ENCODE assay signal across 15 cellular contexts in genomic region chr14:59175404-59175803, GRCh38. TPM values are rescaled to one million over a fixed set of nuclear protein-coding genes. Genes with fewer than 3 reads are reported as not detected.
DNase-seq lines count a peak whose midpoint lies in the region; ATAC-seq and TF ChIP-seq lines count a peak whose summit lies in the region.
"Had no signal": no experiment of that assay in that cellular context is flagged by ENCODE, and none has a peak within 500 bp of the region (broad histone marks: within the 10 kb centered on the region; RNA-seq: fewer than 3 reads in every experiment).

No MANE protein-coding gene starts in this region.

- no peaks in the 10 kb centered on the region for H3K9me3 Mint-ChIP-seq in activated T-cell treated with anti-CD3 and anti-CD28 coated beads, Interleukin-2, amount 50 U/mL, for 4 hours
- H3K9me3 Mint-ChIP-seq: CD8-positive, alpha-beta memory T cell had no signal

- BruUV-seq in PC-3 (replicated peaks; lab: Mats Ljungman, UMichigan) = no TSS peak

- intact Hi-C loops in PC-3 (cut with micrococcal nuclease) = no loop called here
- intact Hi-C loops in ovary (cut with DNase I) = no loop called here

- no peak overlapping the region for H3K4me3 Mint-ChIP-seq in activated T-cell treated with anti-CD3 and anti-CD28 coated beads, Interleukin-2, amount 50 U/mL, for 4 hours
- H3K4me3 Mint-ChIP-seq: CD8-positive, alpha-beta memory T cell had no signal

- H3K36me3 ChIP-seq in PC-3 (ENCODE audit: low read depth, low read length) (no peaks in the 10 kb centered on the region), ovary (no peaks in the 10 kb centered on the region)
- H3K36me3 ChIP-seq: esophagus squamous epithelium, tibial nerve had no signal

- WGBS in ovary, 3 donors = 84 to 85% (median 85%) methylated on average over 3 of the region's 3 CpGs

- H2AFZ ChIP-seq in PC-3 (ENCODE audit: low read length) = peak overlapping the region; percentile 25; the same call in 1 of the 2 replicates

- H3K9me2 ChIP-seq in PC-3 (replicated peaks; ENCODE audit: low read length) = no peaks in the 10 kb centered on the region

- no peaks in the 10 kb centered on the region for H3K4me1 Mint-ChIP-seq in activated T-cell treated with anti-CD3 and anti-CD28 coated beads, Interleukin-2, amount 50 U/mL, for 4 hours (ENCODE audit: low read depth)

- no peak overlapping the region for H3K9ac ChIP-seq in PC-3 (ENCODE audit: low read length)

- no peaks in the 10 kb centered on the region for H3K36me3 Mint-ChIP-seq in activated T-cell treated with anti-CD3 and anti-CD28 coated beads, Interleukin-2, amount 50 U/mL, for 4 hours (ENCODE audit: insufficient read depth)
- H3K36me3 Mint-ChIP-seq: CD8-positive, alpha-beta memory T cell had no signal

- ATAC-seq in GM18517 (IDR thresholded peaks at IDR 0.05; ENCODE audit: unreplicated experiment) (peak; percentile 99), GM21381 (IDR thresholded peaks at IDR 0.05; ENCODE audit: unreplicated experiment) (peak; percentile 98), HG03045 (IDR thresholded peaks at IDR 0.05; ENCODE audit: unreplicated experiment) (peak; percentile 97), PC-3 (no peak)
- no peak for ATAC-seq in activated T-cell treated with anti-CD3 and anti-CD28 coated beads, Interleukin-2, amount 50 U/mL, for 4 hours

- peaks cover 11% of the 10 kb centered on the region for H3K27me3 Mint-ChIP-seq in activated T-cell treated with anti-CD3 and anti-CD28 coated beads, Interleukin-2, amount 50 U/mL, for 4 hours (ENCODE audit: low read depth)

- CTCF ChIA-PET in PC-3 (lab: Charles Lee) = no interaction called here

- H3K4me1 ChIP-seq in PC-3 (ENCODE audit: insufficient read depth, low read length) = no peaks in the 10 kb centered on the region
- H3K4me1 ChIP-seq in ovary (ENCODE audit: insufficient read depth) = no peaks in the 10 kb centered on the region

- H3K27me3 ChIP-seq in PC-3 (ENCODE audit: low read length) (peaks cover 14% of the 10 kb centered on the region), ovary (no peaks in the 10 kb centered on the region)
- H3K27me3 ChIP-seq: esophagus squamous epithelium, tibial nerve had no signal

- no peak overlapping the region for H3K27ac ChIP-seq in PC-3 (ENCODE audit: low read length)
- H3K27ac ChIP-seq in ovary = no peak overlapping the region
- H3K27ac ChIP-seq: esophagus squamous epithelium, tibial nerve had no signal

- DNase-seq in PC-3 (no peak), GM03348 (ENCODE audit: low spot score) (no peak), ovary (no peak)
- no peak for DNase-seq in activated T-cell treated with anti-CD3 and anti-CD28 coated beads, Interleukin-2, amount 50 U/mL, for 4 hours
- DNase-seq in activated CD4-positive, alpha-beta T cell treated with anti-CD3 and anti-CD28 coated beads for 1 hour = no peak
- DNase-seq: activated T-cell treated with anti-CD3 and anti-CD28 coated beads for 4 hours; CD8-positive, alpha-beta memory T cell; esophagus squamous epithelium; islet precursor cell; NCI-H774; nucleus accumbens had no signal

- H3F3A ChIP-seq in PC-3 (ENCODE audit: low read length, unreplicated experiment) = no peaks in the 10 kb centered on the region

- H3K4me2 ChIP-seq in PC-3 (ENCODE audit: low read length) = no peak overlapping the region

- H3K4me3 ChIP-seq in PC-3 (ENCODE audit: low read length) (no peak overlapping the region), ovary (no peak overlapping the region)
- H3K4me3 ChIP-seq: esophagus squamous epithelium, tibial nerve had no signal

- POLR2A ChIA-PET in PC-3 (lab: Charles Lee; ENCODE audit: unreplicated experiment) = no interaction called here

- no peak for TF ChIP-seq POLR2A in ovary (IDR thresholded peaks at IDR 0.05)

- TF ChIP-seq EP300 in ovary (IDR thresholded peaks at IDR 0.05) = no peak

- no peaks in the 10 kb centered on the region for H3K79me2 ChIP-seq in PC-3 (ENCODE audit: low read length)

- no peak for TF ChIP-seq CTCF in PC-3 (conservative IDR thresholded peaks at IDR 0.05; ENCODE audit: low read depth, low read length)
- TF ChIP-seq CTCF in ovary (IDR thresholded peaks at IDR 0.05) = no peak

- no peaks in the 10 kb centered on the region for H4K20me1 ChIP-seq in PC-3 (ENCODE audit: low read length)

- no peaks in the 10 kb centered on the region for H3K9me3 ChIP-seq in PC-3 (ENCODE audit: low read length)
- H3K9me3 ChIP-seq in ovary = no peaks in the 10 kb centered on the region
- H3K9me3 ChIP-seq: esophagus squamous epithelium, tibial nerve had no signal

RNA-seq across cellular contexts. Expression of gene DAAM1, which starts 13.1 kb away (rescaled TPM):
- 32.7 and 36.7 TPM in 2 replicates for total RNA-seq in PC-3 (2014; rRNA removed)
- 1 to 10 TPM; 4.5 to 6.0 (median 5.2) TPM for total RNA-seq in activated T-cell treated with anti-CD3 and anti-CD28 coated beads, Interleukin-2, amount 50 U/mL, for 4 hours
- total RNA-seq in ovary = 10 to 100 TPM; 22.7 to 83.3 (median 36.4) TPM
- 10 to 100 TPM; 19.0 to 35.3 TPM for polyA plus RNA-seq in ovary

Comparison
In these comparisons a context has a peak if more than half of its experiments do, and no peak if none do; other contexts are left out.
1. ATAC-seq: peak in GM18517 (single experiment), GM21381 (single experiment) and HG03045 (single experiment); none in PC-3 (single experiment) and activated T-cell treated with anti-CD3 and anti-CD28 coated beads, Interleukin-2, amount 50 U/mL, for 4 hours (0 of 2).